In genomic region chr3:95334461-95334860, GRCh38 we compare ENCODE assay signal across 14 cellular contexts.
DNase-seq lines count a peak whose midpoint lies in the region; ATAC-seq lines count a peak whose summit lies in the region.
"Had no signal": no experiment of that assay in that cellular context is flagged by ENCODE, and none has a peak within 500 bp of the region (broad histone marks: within the 10 kb centered on the region; RNA-seq: fewer than 3 reads in every experiment).

No MANE protein-coding gene starts in this region.

- no peak for ATAC-seq in GM21717 (IDR thresholded peaks at IDR 0.05; ENCODE audit: unreplicated experiment)
- no peak for ATAC-seq in HG03095 (IDR thresholded peaks at IDR 0.05; ENCODE audit: unreplicated experiment)
- ATAC-seq: A549 had no signal

- DNase-seq in DMS 273 (lab: John Stamatoyannopoulos, UW; ENCODE audit: unreplicated experiment) (peak; percentile 43), DMS 273 treated with DMSO at 0.1 percent for 48 hours (lab: John Stamatoyannopoulos, UW) (no peak), NCI-H2171 treated with DMSO at 0.1 percent for 48 hours (lab: John Stamatoyannopoulos, UW) (peak; percentile 61), cerebellum (ENCODE audit: low spot score) (peak; percentile 2), pons (ENCODE audit: low spot score) (peak; percentile 4), Kasumi-1 (lab: John Stamatoyannopoulos, UW) (no peak)
- DNase-seq: CD4-positive, alpha-beta memory T cell; DMS53; DND-41; EL; H9 had no signal

Comparison
In these comparisons a context has a peak if more than half of its experiments do, and no peak if none do; other contexts are left out.
1. DNase-seq: peak in DMS 273 (single experiment), NCI-H2171 treated with DMSO at 0.1 percent for 48 hours (single experiment), cerebellum (single experiment) and pons (single experiment); none in DMS 273 treated with DMSO at 0.1 percent for 48 hours (single experiment) and Kasumi-1 (0 of 2).